ENCODE assay signal across 8 cellular contexts in genomic region chr2:96869824-96870630, GRCh38. TPM values are rescaled to one million over a fixed set of nuclear protein-coding genes. Genes with fewer than 3 reads are reported as not detected.
DNase-seq lines count a peak whose midpoint lies in the region; ATAC-seq and TF ChIP-seq lines count a peak whose summit lies in the region.

Gene SEMA4C (minus strand): TSS chr2:96870080. CDS start chr2:96867886, 2,194 bp downstream.

- H3K4me1 Mint-ChIP-seq in CD4-positive, CD25-positive, alpha-beta regulatory T cell = peaks cover 6 to 61% (median 23%) of the 10 kb centered on the region in 4 donors

- H3K36me3 Mint-ChIP-seq in CD4-positive, CD25-positive, alpha-beta regulatory T cell = no peaks in the 10 kb centered on the region

- H3K4me3 Mint-ChIP-seq in CD4-positive, CD25-positive, alpha-beta regulatory T cell = peak within 1 kb of the TSS; percentile 90 to 95 (median 92)

- no peak for TF ChIP-seq CTCF in cardiac fibroblast (IDR thresholded peaks at IDR 0.05; ENCODE audit: low read depth, low read length)

- H3K9me3 ChIP-seq in CD4-positive, CD25-positive, alpha-beta regulatory T cell (ENCODE audit: control insufficient read depth in 2 of 2, low read length in 2 of 2) = no peaks in the 10 kb centered on the region

- H3K27me3 ChIP-seq in CD4-positive, CD25-positive, alpha-beta regulatory T cell (ENCODE audit: control insufficient read depth, insufficient read depth, low read length) = no peaks in the 10 kb centered on the region

- peak within 1 kb of the TSS; percentile 44 for H3K4me3 ChIP-seq in CD4-positive, CD25-positive, alpha-beta regulatory T cell (ENCODE audit: low read depth, low read length)
- H3K4me3 ChIP-seq in cardiac fibroblast (replicated peaks in 1 of 2; ENCODE audit: low read depth in 2 of 2, low read length in 2 of 2) = peak within 1 kb of the TSS; percentile 85 to 87
- H3K4me3 ChIP-seq in skin epidermis = peak within 1 kb of the TSS; percentile 58 to 96 (median 80)

- H3K27ac ChIP-seq in CD4-positive, CD25-positive, alpha-beta regulatory T cell (ENCODE audit: insufficient read depth, low read length, poor library complexity, severe bottlenecking) = peak within 1 kb of the TSS; percentile 71
- peak within 1 kb of the TSS; percentile 88 to 99 (median 97) for H3K27ac ChIP-seq in skin epidermis

- peaks cover 1% of the 10 kb centered on the region for H3K36me3 ChIP-seq in CD4-positive, CD25-positive, alpha-beta regulatory T cell (ENCODE audit: control insufficient read depth, insufficient read depth, low read length)

- peak within 1 kb of the TSS; percentile 87 to 96 (median 90) for H3K27ac Mint-ChIP-seq in CD4-positive, CD25-positive, alpha-beta regulatory T cell

- H3K27me3 Mint-ChIP-seq in CD4-positive, CD25-positive, alpha-beta regulatory T cell = peaks cover 44% of the 10 kb centered on the region

- ATAC-seq in CD4-positive, CD25-positive, alpha-beta regulatory T cell (ENCODE audit: low read depth in 2 of 2) = peak; percentile 50 to 54
- ATAC-seq in HG02798 (IDR thresholded peaks at IDR 0.05; ENCODE audit: poor library complexity, unreplicated experiment) = peak; percentile 21

- DNase-seq in CD4-positive, CD25-positive, alpha-beta regulatory T cell = peak; percentile 23 to 67 (median 58)
- peak; percentile 48 for DNase-seq in T-helper 22 cell (ENCODE audit: low read depth)
- peak; percentile 31 to 53 for DNase-seq in cardiac fibroblast (ENCODE audit: low read depth in 2 of 2)
- DNase-seq in islet precursor cell = peak; percentile 77
- DNase-seq in T1000 (lab: John Stamatoyannopoulos, UW) = no peak
- DNase-seq in NCI-H446 treated with DMSO at 0.1 percent for 48 hours (lab: John Stamatoyannopoulos, UW) = no peak

- peaks cover 38% of the 10 kb centered on the region for H3K4me1 ChIP-seq in CD4-positive, CD25-positive, alpha-beta regulatory T cell (ENCODE audit: control insufficient read depth, insufficient read depth, low read length, poor library complexity, severe bottlenecking)

- no peaks in the 10 kb centered on the region for H3K9me3 Mint-ChIP-seq in CD4-positive, CD25-positive, alpha-beta regulatory T cell

RNA-seq across cellular contexts. Expression of gene SEMA4C, which starts in this region (rescaled TPM):
- 23.3 TPM for total RNA-seq in CD4-positive, CD25-positive, alpha-beta regulatory T cell
- polyA plus RNA-seq in CD4-positive, CD25-positive, alpha-beta regulatory T cell = 1 to 10 TPM; 1.3 to 3.1 (median 2.2) TPM

Comparison
In these comparisons a context has a peak if more than half of its experiments do, and no peak if none do; other contexts are left out.
1. DNase-seq: peak in CD4-positive, CD25-positive, alpha-beta regulatory T cell (3 of 3), T-helper 22 cell (single experiment), cardiac fibroblast (2 of 2) and islet precursor cell (single experiment); none in T1000 (single experiment) and NCI-H446 treated with DMSO at 0.1 percent for 48 hours (single experiment).
2. Peak in every context shown above with its lines, with median percentiles within 50 percentile points of each other: H3K4me3 ChIP-seq.